1 cellular context compared by ENCODE assay signal in genomic region chr2:230658877-230659652, GRCh38.
TF ChIP-seq lines count a peak whose summit lies in the region.

No MANE protein-coding gene starts in this region.

TF ChIP-seq in K562, 482 proteins besides CTCF, POLR2A, EP300 and RAD21 (continued from another document and continues in another):
- TF ChIP-seq PURB (CRISPR knock-in tag; IDR thresholded peaks at IDR 0.05; ENCODE audit: low read depth) (no peak), MLLT1 (IDR thresholded peaks at IDR 0.05) (peak; percentile 43 to 84; a peak in 3 of 4 replicates), TBP (optimal IDR thresholded peaks at IDR 0.05; ENCODE audit: low read depth, low read length) (peak; percentile 81), CC2D1A (IDR thresholded peaks at IDR 0.05) (peak; percentile 59; the same call in 1 of the 2 replicates), TAF9B (IDR thresholded peaks at IDR 0.05; ENCODE audit: partially characterized antibody) (peak; percentile 77), ZNF140 (CRISPR knock-in tag; IDR thresholded peaks at IDR 0.05) (no peak), CBX5 (IDR thresholded peaks at IDR 0.05; ENCODE audit: borderline replicate concordance, low read depth) (no peak), ZNF830 (CRISPR knock-in tag; IDR thresholded peaks at IDR 0.05) (0 out of 2 replicates have a peak, but pooled peaks have one; percentile 18), HSF4 (CRISPR knock-in tag; IDR thresholded peaks at IDR 0.05; ENCODE audit: borderline replicate concordance) (no peak), POLR2AphosphoS2 (IDR thresholded peaks at IDR 0.05; ENCODE audit: low read length) (no peak), SP2 (IDR thresholded peaks at IDR 0.05; ENCODE audit: extremely low read depth, low read depth, low read length, poor library complexity, severe bottlenecking) (no peak), ZNF318 (IDR thresholded peaks at IDR 0.05; ENCODE audit: borderline replicate concordance in 1 of 2, low read depth in 1 of 2) (peak in 1 of 2 experiments; percentile 78; a peak in 1 of 4 replicates), USF2 (CRISPR knock-in tag; IDR thresholded peaks at IDR 0.05) (no peak), BHLHE40 (IDR thresholded peaks at IDR 0.05; ENCODE audit: low read length) (no peak; the same call in 1 of the 2 replicates), NFIX (CRISPR knock-in tag; IDR thresholded peaks at IDR 0.05; ENCODE audit: low read depth) (no peak), COPS2 (conservative IDR thresholded peaks at IDR 0.05) (no peak), TSC22D4 (tag; IDR thresholded peaks at IDR 0.05) (no peak), NCOA1 (IDR thresholded peaks at IDR 0.05; ENCODE audit: low read depth) (peak; percentile 89; the same call in 1 of the 2 replicates), TEAD4 (IDR thresholded peaks at IDR 0.05; ENCODE audit: low read length) (peak; percentile 90), TEAD4 (CRISPR knock-in tag; IDR thresholded peaks at IDR 0.05; ENCODE audit: borderline replicate concordance) (no peak), MAZ (CRISPR knock-in tag; conservative IDR thresholded peaks at IDR 0.05 in 1 of 2, IDR thresholded peaks at IDR 0.05 in 1 of 2) (peak; percentile 53 to 75; a peak in 2 of 4 replicates), SRSF9 (IDR thresholded peaks at IDR 0.05; ENCODE audit: borderline replicate concordance, low read depth, low read length) (no peak), HLTF (IDR thresholded peaks at IDR 0.05) (peak; percentile 18; the same call in 1 of the 2 replicates), RUNX1 (IDR thresholded peaks at IDR 0.05; ENCODE audit: low read depth) (0 out of 2 replicates have a peak, but pooled peaks have one; percentile 20), ZNF764 (CRISPR knock-in tag; IDR thresholded peaks at IDR 0.05; ENCODE audit: low read depth) (no peak), ZNF766 (CRISPR knock-in tag; conservative IDR thresholded peaks at IDR 0.05) (peak; percentile 66), CHD1 (IDR thresholded peaks at IDR 0.05; ENCODE audit: low read length) (peak; percentile 77), DACH1 (IDR thresholded peaks at IDR 0.05; ENCODE audit: partially characterized antibody) (peak; percentile 78), SMARCE1 (IDR thresholded peaks at IDR 0.05) (peak; percentile 87), ARNT (IDR thresholded peaks at IDR 0.05) (peak; percentile 79 to 82; a peak in 3 of 4 replicates), ZNF79 (CRISPR knock-in tag; IDR thresholded peaks at IDR 0.05; ENCODE audit: low read depth) (no peak), MTF1 (CRISPR knock-in tag; IDR thresholded peaks at IDR 0.05; ENCODE audit: borderline replicate concordance) (no peak), NCOR1 (IDR thresholded peaks at IDR 0.05) (peak; percentile 91)
- TF ChIP-seq, protein P1, sequence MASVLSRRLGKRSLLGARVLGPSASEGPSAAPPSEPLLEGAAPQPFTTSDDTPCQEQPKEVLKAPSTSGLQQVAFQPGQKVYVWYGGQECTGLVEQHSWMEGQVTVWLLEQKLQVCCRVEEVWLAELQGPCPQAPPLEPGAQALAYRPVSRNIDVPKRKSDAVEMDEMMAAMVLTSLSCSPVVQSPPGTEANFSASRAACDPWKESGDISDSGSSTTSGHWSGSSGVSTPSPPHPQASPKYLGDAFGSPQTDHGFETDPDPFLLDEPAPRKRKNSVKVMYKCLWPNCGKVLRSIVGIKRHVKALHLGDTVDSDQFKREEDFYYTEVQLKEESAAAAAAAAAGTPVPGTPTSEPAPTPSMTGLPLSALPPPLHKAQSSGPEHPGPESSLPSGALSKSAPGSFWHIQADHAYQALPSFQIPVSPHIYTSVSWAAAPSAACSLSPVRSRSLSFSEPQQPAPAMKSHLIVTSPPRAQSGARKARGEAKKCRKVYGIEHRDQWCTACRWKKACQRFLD (CRISPR knock-in tag; IDR thresholded peaks at IDR 0.05), result 0 out of 2 replicates have a peak, but pooled peaks have one; percentile 19
- TF ChIP-seq, protein P2, sequence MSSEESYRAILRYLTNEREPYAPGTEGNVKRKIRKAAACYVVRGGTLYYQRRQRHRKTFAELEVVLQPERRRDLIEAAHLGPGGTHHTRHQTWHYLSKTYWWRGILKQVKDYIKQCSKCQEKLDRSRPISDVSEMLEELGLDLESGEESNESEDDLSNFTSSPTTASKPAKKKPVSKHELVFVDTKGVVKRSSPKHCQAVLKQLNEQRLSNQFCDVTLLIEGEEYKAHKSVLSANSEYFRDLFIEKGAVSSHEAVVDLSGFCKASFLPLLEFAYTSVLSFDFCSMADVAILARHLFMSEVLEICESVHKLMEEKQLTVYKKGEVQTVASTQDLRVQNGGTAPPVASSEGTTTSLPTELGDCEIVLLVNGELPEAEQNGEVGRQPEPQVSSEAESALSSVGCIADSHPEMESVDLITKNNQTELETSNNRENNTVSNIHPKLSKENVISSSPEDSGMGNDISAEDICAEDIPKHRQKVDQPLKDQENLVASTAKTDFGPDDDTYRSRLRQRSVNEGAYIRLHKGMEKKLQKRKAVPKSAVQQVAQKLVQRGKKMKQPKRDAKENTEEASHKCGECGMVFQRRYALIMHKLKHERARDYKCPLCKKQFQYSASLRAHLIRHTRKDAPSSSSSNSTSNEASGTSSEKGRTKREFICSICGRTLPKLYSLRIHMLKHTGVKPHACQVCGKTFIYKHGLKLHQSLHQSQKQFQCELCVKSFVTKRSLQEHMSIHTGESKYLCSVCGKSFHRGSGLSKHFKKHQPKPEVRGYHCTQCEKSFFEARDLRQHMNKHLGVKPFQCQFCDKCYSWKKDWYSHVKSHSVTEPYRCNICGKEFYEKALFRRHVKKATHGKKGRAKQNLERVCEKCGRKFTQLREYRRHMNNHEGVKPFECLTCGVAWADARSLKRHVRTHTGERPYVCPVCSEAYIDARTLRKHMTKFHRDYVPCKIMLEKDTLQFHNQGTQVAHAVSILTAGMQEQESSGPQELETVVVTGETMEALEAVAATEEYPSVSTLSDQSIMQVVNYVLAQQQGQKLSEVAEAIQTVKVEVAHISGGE (CRISPR knock-in tag; IDR thresholded peaks at IDR 0.05), result 0 out of 6 replicates have a peak, but pooled peaks of 1 of the 3 experiments have one; percentile 16
- TF ChIP-seq, protein P3, sequence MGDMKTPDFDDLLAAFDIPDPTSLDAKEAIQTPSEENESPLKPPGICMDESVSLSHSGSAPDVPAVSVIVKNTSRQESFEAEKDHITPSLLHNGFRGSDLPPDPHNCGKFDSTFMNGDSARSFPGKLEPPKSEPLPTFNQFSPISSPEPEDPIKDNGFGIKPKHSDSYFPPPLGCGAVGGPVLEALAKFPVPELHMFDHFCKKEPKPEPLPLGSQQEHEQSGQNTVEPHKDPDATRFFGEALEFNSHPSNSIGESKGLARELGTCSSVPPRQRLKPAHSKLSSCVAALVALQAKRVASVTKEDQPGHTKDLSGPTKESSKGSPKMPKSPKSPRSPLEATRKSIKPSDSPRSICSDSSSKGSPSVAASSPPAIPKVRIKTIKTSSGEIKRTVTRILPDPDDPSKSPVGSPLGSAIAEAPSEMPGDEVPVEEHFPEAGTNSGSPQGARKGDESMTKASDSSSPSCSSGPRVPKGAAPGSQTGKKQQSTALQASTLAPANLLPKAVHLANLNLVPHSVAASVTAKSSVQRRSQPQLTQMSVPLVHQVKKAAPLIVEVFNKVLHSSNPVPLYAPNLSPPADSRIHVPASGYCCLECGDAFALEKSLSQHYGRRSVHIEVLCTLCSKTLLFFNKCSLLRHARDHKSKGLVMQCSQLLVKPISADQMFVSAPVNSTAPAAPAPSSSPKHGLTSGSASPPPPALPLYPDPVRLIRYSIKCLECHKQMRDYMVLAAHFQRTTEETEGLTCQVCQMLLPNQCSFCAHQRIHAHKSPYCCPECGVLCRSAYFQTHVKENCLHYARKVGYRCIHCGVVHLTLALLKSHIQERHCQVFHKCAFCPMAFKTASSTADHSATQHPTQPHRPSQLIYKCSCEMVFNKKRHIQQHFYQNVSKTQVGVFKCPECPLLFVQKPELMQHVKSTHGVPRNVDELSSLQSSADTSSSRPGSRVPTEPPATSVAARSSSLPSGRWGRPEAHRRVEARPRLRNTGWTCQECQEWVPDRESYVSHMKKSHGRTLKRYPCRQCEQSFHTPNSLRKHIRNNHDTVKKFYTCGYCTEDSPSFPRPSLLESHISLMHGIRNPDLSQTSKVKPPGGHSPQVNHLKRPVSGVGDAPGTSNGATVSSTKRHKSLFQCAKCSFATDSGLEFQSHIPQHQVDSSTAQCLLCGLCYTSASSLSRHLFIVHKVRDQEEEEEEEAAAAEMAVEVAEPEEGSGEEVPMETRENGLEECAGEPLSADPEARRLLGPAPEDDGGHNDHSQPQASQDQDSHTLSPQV (IDR thresholded peaks at IDR 0.05), result 0 out of 2 replicates have a peak, but pooled peaks have one; percentile 2
- TF ChIP-seq, protein P4, sequence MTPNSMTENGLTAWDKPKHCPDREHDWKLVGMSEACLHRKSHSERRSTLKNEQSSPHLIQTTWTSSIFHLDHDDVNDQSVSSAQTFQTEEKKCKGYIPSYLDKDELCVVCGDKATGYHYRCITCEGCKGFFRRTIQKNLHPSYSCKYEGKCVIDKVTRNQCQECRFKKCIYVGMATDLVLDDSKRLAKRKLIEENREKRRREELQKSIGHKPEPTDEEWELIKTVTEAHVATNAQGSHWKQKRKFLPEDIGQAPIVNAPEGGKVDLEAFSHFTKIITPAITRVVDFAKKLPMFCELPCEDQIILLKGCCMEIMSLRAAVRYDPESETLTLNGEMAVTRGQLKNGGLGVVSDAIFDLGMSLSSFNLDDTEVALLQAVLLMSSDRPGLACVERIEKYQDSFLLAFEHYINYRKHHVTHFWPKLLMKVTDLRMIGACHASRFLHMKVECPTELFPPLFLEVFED (CRISPR knock-in tag; conservative IDR thresholded peaks at IDR 0.05), result peak; percentile 7; the same call in 1 of the 2 replicates
